In genomic region chr7:157150825-157151412, GRCh38 we compare ENCODE assay signal across 13 cellular contexts. TPM values are rescaled to one million over a fixed set of nuclear protein-coding genes. Genes with fewer than 3 reads are reported as not detected.
DNase-seq lines count a peak whose midpoint lies in the region; ATAC-seq and TF ChIP-seq lines count a peak whose summit lies in the region.
"Had no signal": no experiment of that assay in that cellular context is flagged by ENCODE, and none has a peak within 500 bp of the region (broad histone marks: within the 10 kb centered on the region; RNA-seq: fewer than 3 reads in every experiment).

No MANE protein-coding gene starts in this region.

- H2BK120ac ChIP-seq in mesenchymal stem cell (ENCODE audit: low read depth, low read length) = no peak overlapping the region

- peaks cover 51% of the 10 kb centered on the region for H3K4me1 Mint-ChIP-seq in endodermal cell
- H3K4me1 Mint-ChIP-seq in activated naive CD8-positive, alpha-beta T cell treated with anti-CD3 and anti-CD28 coated beads for 36 hours = peaks cover 61% of the 10 kb centered on the region

- H2AFZ ChIP-seq in mesenchymal stem cell (ENCODE audit: low read depth, low read length) = no peak overlapping the region
- H2AFZ ChIP-seq: PC-9 had no signal

- H3K9me3 Mint-ChIP-seq in endodermal cell = no peaks in the 10 kb centered on the region
- no peaks in the 10 kb centered on the region for H3K9me3 Mint-ChIP-seq in activated naive CD8-positive, alpha-beta T cell treated with anti-CD3 and anti-CD28 coated beads for 36 hours
- H3K9me3 Mint-ChIP-seq: activated naive CD8-positive, alpha-beta T cell treated with anti-CD3 and anti-CD28 coated beads, Interleukin-2, amount 10 ng/mL, durations not matched to agents 7 days and 5 days; CD14-positive monocyte; naive thymus-derived CD4-positive, alpha-beta T cell had no signal

- no peak overlapping the region for H2AK5ac ChIP-seq in mesenchymal stem cell (ENCODE audit: low read length, severe bottlenecking)

- peak overlapping the region; percentile 80 for H3K27ac Mint-ChIP-seq in endodermal cell
- H3K27ac Mint-ChIP-seq in activated naive CD8-positive, alpha-beta T cell treated with anti-CD3 and anti-CD28 coated beads for 36 hours = no peak overlapping the region
- H3K27ac Mint-ChIP-seq: activated naive CD8-positive, alpha-beta T cell treated with anti-CD3 and anti-CD28 coated beads, Interleukin-2, amount 10 ng/mL, durations not matched to agents 7 days and 5 days had no signal

- no peaks in the 10 kb centered on the region for H3K27me3 Mint-ChIP-seq in endodermal cell (ENCODE audit: insufficient read depth)
- no peaks in the 10 kb centered on the region for H3K27me3 Mint-ChIP-seq in activated naive CD8-positive, alpha-beta T cell treated with anti-CD3 and anti-CD28 coated beads for 36 hours
- H3K27me3 Mint-ChIP-seq: activated naive CD8-positive, alpha-beta T cell treated with anti-CD3 and anti-CD28 coated beads, Interleukin-2, amount 10 ng/mL, durations not matched to agents 7 days and 5 days; naive thymus-derived CD4-positive, alpha-beta T cell had no signal

- H3K27ac ChIP-seq in endodermal cell (ENCODE audit: low read depth, low read length) (no peak overlapping the region), mesenchymal stem cell (ENCODE audit: low read length, poor library complexity, severe bottlenecking) (no peak overlapping the region)
- H3K27ac ChIP-seq: PC-9 had no signal

- WGBS in endodermal cell (ENCODE audit: insufficient coverage in 1 of 2, insufficient read length in 1 of 2), 2 experiments = 31 to 54% methylated on average over 6 to 17 of the region's 17 CpGs
- WGBS in mesenchymal stem cell = 56% methylated on average over 17 of the region's 17 CpGs

- H3K23ac ChIP-seq in mesenchymal stem cell (ENCODE audit: low read length in 2 of 2) = no peak overlapping the region

- H3K36me3 ChIP-seq in endodermal cell (ENCODE audit: control insufficient read depth, insufficient read depth, low read length) = peaks cover 12% of the 10 kb centered on the region
- H3K36me3 ChIP-seq in mesenchymal stem cell (ENCODE audit: control insufficient read depth in 1 of 2, insufficient read depth in 2 of 2, low read depth in 1 of 2, low read length in 2 of 2) = peaks cover 0 to 4% of the 10 kb centered on the region in 2 experiments

- H3K4me3 Mint-ChIP-seq in endodermal cell = peak overlapping the region; percentile 32
- H3K4me3 Mint-ChIP-seq in activated naive CD8-positive, alpha-beta T cell treated with anti-CD3 and anti-CD28 coated beads for 36 hours = no peak overlapping the region
- H3K4me3 Mint-ChIP-seq: activated naive CD8-positive, alpha-beta T cell treated with anti-CD3 and anti-CD28 coated beads, Interleukin-2, amount 10 ng/mL, durations not matched to agents 7 days and 5 days; CD14-positive monocyte had no signal

- no peak overlapping the region for H4K91ac ChIP-seq in mesenchymal stem cell (ENCODE audit: low read length)

- no peaks in the 10 kb centered on the region for H3K27me3 ChIP-seq in endodermal cell (ENCODE audit: control insufficient read depth, insufficient read depth, low read length, poor library complexity, severe bottlenecking)
- no peaks in the 10 kb centered on the region for H3K27me3 ChIP-seq in mesenchymal stem cell (ENCODE audit: control insufficient read depth in 1 of 2, insufficient read depth in 1 of 2, low read length in 2 of 2)

- H2BK12ac ChIP-seq in mesenchymal stem cell (ENCODE audit: low read length in 2 of 2) = no peak overlapping the region

- peak overlapping the region; percentile 9 for H3K4me2 ChIP-seq in mesenchymal stem cell (ENCODE audit: low read length, poor library complexity, severe bottlenecking)
- H3K4me2 ChIP-seq: PC-9 had no signal

- TF ChIP-seq CTCF in AG10803 (conservative IDR thresholded peaks at IDR 0.05; ENCODE audit: low read length) (no peak), NB4 (IDR thresholded peaks at IDR 0.05; ENCODE audit: low read depth, low read length) (no peak), endodermal cell (conservative IDR thresholded peaks at IDR 0.05) (no peak)

- H2BK15ac ChIP-seq in mesenchymal stem cell (ENCODE audit: low read depth, poor library complexity, severe bottlenecking) = no peak overlapping the region

- H4K8ac ChIP-seq in mesenchymal stem cell (ENCODE audit: low read length) = no peak overlapping the region

- TF ChIP-seq POLR2A in NB4 (IDR thresholded peaks at IDR 0.05; ENCODE audit: extremely low read depth, insufficient read length) = no peak

- H3K4me1 ChIP-seq in endodermal cell (ENCODE audit: control insufficient read depth, insufficient read depth, low read length) = peaks cover 11% of the 10 kb centered on the region
- peaks cover 15% of the 10 kb centered on the region for H3K4me1 ChIP-seq in mesenchymal stem cell (ENCODE audit: control insufficient read depth, insufficient read depth, low read depth, low read length)

- no peaks in the 10 kb centered on the region for H3K79me1 ChIP-seq in mesenchymal stem cell (replicated peaks; ENCODE audit: low read length, poor library complexity, severe bottlenecking)

- no peak overlapping the region for H3K18ac ChIP-seq in mesenchymal stem cell (ENCODE audit: low read depth in 1 of 2, low read length in 2 of 2)

- no peak overlapping the region for H3K14ac ChIP-seq in mesenchymal stem cell (ENCODE audit: low read length in 2 of 2)

- H2BK5ac ChIP-seq in mesenchymal stem cell (ENCODE audit: low read depth, low read length, poor library complexity, severe bottlenecking) = no peak overlapping the region

- H3K36me3 Mint-ChIP-seq in endodermal cell (ENCODE audit: low read depth) = peaks cover 15% of the 10 kb centered on the region
- peaks cover 25% of the 10 kb centered on the region for H3K36me3 Mint-ChIP-seq in activated naive CD8-positive, alpha-beta T cell treated with anti-CD3 and anti-CD28 coated beads for 36 hours

- H3K9ac ChIP-seq in endodermal cell (ENCODE audit: extremely low read depth, low read length, poor library complexity, severe bottlenecking) (no peak overlapping the region), mesenchymal stem cell (ENCODE audit: low read length) (peak overlapping the region; percentile 49)

- no peaks in the 10 kb centered on the region for H3K9me3 ChIP-seq in endodermal cell (ENCODE audit: control insufficient read depth, low read length)
- H3K9me3 ChIP-seq in mesenchymal stem cell (ENCODE audit: control insufficient read depth, low read length) = no peaks in the 10 kb centered on the region

- H3K4me3 ChIP-seq in AG10803 (ENCODE audit: low read length) (no peak overlapping the region), NB4 (ENCODE audit: low read depth, low read length) (no peak overlapping the region), endodermal cell (ENCODE audit: low read length) (peak overlapping the region; percentile 32), mesenchymal stem cell (ENCODE audit: insufficient read depth in 1 of 2, low read depth in 1 of 2, low read length in 2 of 2) (peak overlapping the region in 1 of 2 experiments; percentile 25)
- H3K4me3 ChIP-seq: PC-9 had no signal

- H3K4ac ChIP-seq in mesenchymal stem cell (ENCODE audit: low read depth in 1 of 2, low read length in 2 of 2) = no peak overlapping the region

- ATAC-seq in HG02870 (IDR thresholded peaks at IDR 0.05; ENCODE audit: unreplicated experiment) = no peak
- no peak for ATAC-seq in HG02885 (IDR thresholded peaks at IDR 0.05; ENCODE audit: poor library complexity, unreplicated experiment)
- ATAC-seq: naive thymus-derived CD4-positive, alpha-beta T cell had no signal

- DNase-seq in AG10803 (ENCODE audit: low read depth) (peak; percentile 68), NB4 (ENCODE audit: low read depth) (peak; percentile 51), endodermal cell (peak; percentile 79), mesenchymal stem cell (peak; percentile 65), NCI-H2171 treated with DMSO at 0.1 percent for 48 hours (lab: John Stamatoyannopoulos, UW) (no peak)
- no peak for DNase-seq in activated naive CD8-positive, alpha-beta T cell treated with anti-CD3 and anti-CD28 coated beads for 36 hours
- DNase-seq: activated naive CD8-positive, alpha-beta T cell treated with anti-CD3 and anti-CD28 coated beads, Interleukin-2, amount 10 ng/mL, durations not matched to agents 7 days and 5 days; erythroblast; naive thymus-derived CD4-positive, alpha-beta T cell; PC-9 had no signal

RNA-seq across cellular contexts. Expression of gene UBE3C, which starts 12.2 kb away (rescaled TPM):
- 10 to 100 TPM; 53.4 to 55.9 TPM for total RNA-seq in endodermal cell
- 31.4 TPM for polyA plus RNA-seq in endodermal cell (2013, experiment 1 of 2)
- 33.3 TPM for polyA plus RNA-seq in endodermal cell (2013, experiment 2 of 2)
- polyA plus RNA-seq in mesenchymal stem cell (2013, experiment 1 of 2) = 37.0 TPM
- polyA plus RNA-seq in mesenchymal stem cell (2013, experiment 2 of 2) = 38.1 TPM
- 10 to 100 TPM; 75.0 to 75.7 TPM for total RNA-seq in activated naive CD8-positive, alpha-beta T cell treated with anti-CD3 and anti-CD28 coated beads for 36 hours

Comparison
In these comparisons a context has a peak if more than half of its experiments do, and no peak if none do; other contexts are left out.
1. DNase-seq: peak in AG10803 (single experiment), NB4 (single experiment), endodermal cell (single experiment) and mesenchymal stem cell (single experiment); none in NCI-H2171 treated with DMSO at 0.1 percent for 48 hours (single experiment) and activated naive CD8-positive, alpha-beta T cell treated with anti-CD3 and anti-CD28 coated beads for 36 hours (single experiment).